Comparison of ENCODE assay signal across 8 cellular contexts in genomic region chr3:52052831-52053306, GRCh38. TPM values are rescaled to one million over a fixed set of nuclear protein-coding genes. Genes with fewer than 3 reads are reported as not detected.
DNase-seq lines count a peak whose midpoint lies in the region; ATAC-seq, FAIRE-seq and TF ChIP-seq lines count a peak whose summit lies in the region.
"Had no signal": no experiment of that assay in that cellular context is flagged by ENCODE, and none has a peak within 500 bp of the region (broad histone marks: within the 10 kb centered on the region; RNA-seq: fewer than 3 reads in every experiment).

No MANE protein-coding gene starts in this region.

- peak overlapping the region; percentile 75 for H3K27ac Mint-ChIP-seq in GM23338

- DNase-seq in GM23338 (ENCODE audit: low spot score) (peak; percentile 88), SK-MEL-5 (ENCODE audit: low read depth, low spot score) (peak; percentile 85), K562 (ENCODE audit: extremely low read depth in 1 of 4, low spot score in 3 of 4) (peak; percentile 45 to 79 (median 58)), sigmoid colon (peak; percentile 94), NCI-H446 (lab: John Stamatoyannopoulos, UW) (no peak)

- H3K4me1 ChIP-seq in GM23338 (ENCODE audit: insufficient read depth), result peaks cover 16% of the 10 kb centered on the region
- peaks cover 19 to 55% of the 10 kb centered on the region in 2 experiments; a peak in 4 of 5 replicates for H3K4me1 ChIP-seq in K562 (replicated peaks in 1 of 2; ENCODE audit: control insufficient read depth in 2 of 2, insufficient read depth in 2 of 2, low read length in 2 of 2)
- H3K4me1 ChIP-seq in iPS-15b (ENCODE audit: control insufficient read depth, insufficient read depth, low read length), result peaks cover 9% of the 10 kb centered on the region
- peaks cover 0 to 50% (median 46%) of the 10 kb centered on the region in 4 donors for H3K4me1 ChIP-seq in sigmoid colon

- CTCF ChIA-PET in K562 (lab: Yijun Ruan, JAX; ENCODE audit: low intra/inter-chr PET ratio), result interaction anchor here (0.6 to 2.9 kb wide), 3 partner anchors 50 to 71 kb away, joined by 3 to 7 read pairs (median 4); no protein-coding TSS in a partner anchor

- 0 out of 2 replicates have a peak, but pooled peaks cover 10% of the 10 kb centered on the region for H3F3A ChIP-seq in GM23338 (replicated peaks; ENCODE audit: low read depth)

- peak; percentile 30 for ATAC-seq in GM23338
- ATAC-seq in K562, result peak; percentile 63
- no peak for ATAC-seq in HG03354 (IDR thresholded peaks at IDR 0.05; ENCODE audit: poor library complexity, severe bottlenecking, unreplicated experiment)

- POLR2A ChIA-PET in K562 (lab: Yijun Ruan, JAX), result interaction anchor here (0.6 to 1.7 kb wide), 12 partner anchors 9 to 1401 kb away, joined by 3 to 8 read pairs (median 4); partner anchors contain the start of genes POC1A and RPL29

- no TSS peak for BruUV-seq in K562 (replicated peaks; lab: Mats Ljungman, UMichigan)

- H3K36me3 ChIP-seq in GM23338 (ENCODE audit: insufficient read depth), result no peaks in the 10 kb centered on the region
- peaks cover 55% of the 10 kb centered on the region; the same call in 2 of the 3 replicates for H3K36me3 ChIP-seq in K562 (ENCODE audit: control insufficient read depth, insufficient read depth, low read length)
- H3K36me3 ChIP-seq in iPS-15b (ENCODE audit: control insufficient read depth, insufficient read depth, low read length), result peaks cover 48% of the 10 kb centered on the region
- H3K36me3 ChIP-seq in sigmoid colon, result peaks cover 7 to 45% (median 23%) of the 10 kb centered on the region in 4 donors

- H3K9me3 ChIP-seq in K562 (replicated peaks; ENCODE audit: control insufficient read depth, insufficient read depth, low read depth, low read length), result no peaks in the 10 kb centered on the region
- H3K9me3 ChIP-seq in iPS-15b (ENCODE audit: control insufficient read depth, insufficient read depth, low read length), result no peaks in the 10 kb centered on the region
- no peaks in the 10 kb centered on the region for H3K9me3 ChIP-seq in sigmoid colon

- H3K4me2 ChIP-seq in GM23338 (peak overlapping the region; percentile 60; the same call in 1 of the 2 replicates), K562 (ENCODE audit: insufficient read depth, low read length) (peak overlapping the region; percentile 67)

- H3K4me1 Mint-ChIP-seq in GM23338, result peaks cover 24% of the 10 kb centered on the region

- TF ChIP-seq POLR2A in K562 (conservative IDR thresholded peaks at IDR 0.05) (no peak), sigmoid colon (IDR thresholded peaks at IDR 0.05) (no peak)

- H3K79me2 ChIP-seq in GM23338 (replicated peaks; ENCODE audit: insufficient read depth), result peaks cover 11% of the 10 kb centered on the region
- peaks cover 44% of the 10 kb centered on the region for H3K79me2 ChIP-seq in K562 (ENCODE audit: control insufficient read depth, insufficient read depth, low read length)

- TF ChIP-seq EP300 in K562 (IDR thresholded peaks at IDR 0.05; ENCODE audit: low read length) (no peak), sigmoid colon (IDR thresholded peaks at IDR 0.05) (no peak)

- H3K27me3 ChIP-seq in GM23338 (ENCODE audit: insufficient read depth) (peaks cover 6% of the 10 kb centered on the region; the same call in 1 of the 2 replicates), K562 (ENCODE audit: control insufficient read depth in 2 of 2, insufficient read depth in 2 of 2, low read length in 2 of 2) (no peaks in the 10 kb centered on the region), iPS-15b (ENCODE audit: control insufficient read depth, insufficient read depth, low read length) (peaks cover 2% of the 10 kb centered on the region), sigmoid colon (no peaks in the 10 kb centered on the region)

- peak overlapping the region; percentile 85 for H3K27ac ChIP-seq in GM23338 (ENCODE audit: low read depth)
- H3K27ac ChIP-seq in K562 (ENCODE audit: extremely low read depth, low read depth, low read length), result peak overlapping the region; percentile 59; the same call in 2 of the 3 replicates
- peak overlapping the region; percentile 68 to 94 (median 84) for H3K27ac ChIP-seq in sigmoid colon

- H4K20me1 ChIP-seq in GM23338 (replicated peaks; ENCODE audit: insufficient read depth) (no peaks in the 10 kb centered on the region), K562 (replicated peaks; ENCODE audit: control insufficient read depth, insufficient read depth, low read length) (peaks cover 6% of the 10 kb centered on the region; the same call in 1 of the 2 replicates)

- peak; percentile 43 to 65 for TF ChIP-seq RAD21 in K562 (CRISPR knock-in tag; conservative IDR thresholded peaks at IDR 0.05 in 1 of 2, IDR thresholded peaks at IDR 0.05 in 1 of 2)

- in situ Hi-C loops in SK-MEL-5 (cut with HindIII; ENCODE audit: low pct_unique_long_range_greater_than_20kb, low sequenced_read_pairs), result no loop called here
- in situ Hi-C loops in K562 (cut with MboI), result no loop called here

- peak overlapping the region; percentile 33; the same call in 1 of the 3 replicates for H3K4me3 Mint-ChIP-seq in GM23338

- intact Hi-C loops in K562 (cut with micrococcal nuclease) (loop anchor here (1.0 to 5.0 kb wide), 3 partner anchors 51 to 91 kb away; no protein-coding TSS in a partner anchor), sigmoid colon (cut with DNase I) (no loop called here)

- no peaks in the 10 kb centered on the region for H3K9me1 ChIP-seq in K562 (ENCODE audit: control insufficient read depth, insufficient read depth, low read length)

- peak; percentile 63 for FAIRE-seq in K562 (lab: Jason Lieb, UNC)
- FAIRE-seq: colon had no signal

- no peaks in the 10 kb centered on the region for H3K9me3 Mint-ChIP-seq in GM23338

- peaks cover 34% of the 10 kb centered on the region for H3K36me3 Mint-ChIP-seq in GM23338 (ENCODE audit: low read depth)

- H3K27me3 Mint-ChIP-seq in GM23338 (ENCODE audit: insufficient read depth, low read depth, poor library complexity), result peaks cover 5% of the 10 kb centered on the region

- H3K4me3 ChIP-seq in GM23338 (no peak overlapping the region), K562 (peak overlapping the region; percentile 9), iPS-15b (ENCODE audit: low read depth, low read length) (no peak overlapping the region), sigmoid colon (peak overlapping the region in 2 of 4 donors; percentile 11 to 21)

- 19% methylated on average over 10 of the region's 10 CpGs for WGBS in K562 (ENCODE audit: insufficient coverage, low coverage, missing lambda C conversion rate)
- WGBS in sigmoid colon, 2 donors, result 16 to 29% methylated on average over 10 of the region's 10 CpGs

- H2AFZ ChIP-seq in GM23338 (no peak overlapping the region), K562 (ENCODE audit: low read depth, low read length) (0 out of 2 replicates have a peak overlapping the region, but pooled peaks have one; percentile 4)

- no peaks in the 10 kb centered on the region for H3K9me2 ChIP-seq in GM23338 (ENCODE audit: insufficient read depth)

- peak overlapping the region; percentile 54 to 88 for H3K9ac ChIP-seq in K562 (ENCODE audit: insufficient read depth in 1 of 2, low read depth in 2 of 2, low read length in 2 of 2)
- H3K9ac ChIP-seq in iPS-15b (ENCODE audit: low read depth, low read length), result peak overlapping the region; percentile 16

- TF ChIP-seq CTCF in GM23338 (conservative IDR thresholded peaks at IDR 0.05; ENCODE audit: low read depth in 2 of 2), result peak; percentile 31 to 63
- TF ChIP-seq CTCF in K562 (IDR thresholded peaks at IDR 0.05 in 2 of 3, conservative IDR thresholded peaks at IDR 0.05 in 1 of 3; ENCODE audit: insufficient read depth in 2 of 3, low read depth in 1 of 3, low read length in 3 of 3), result peak; percentile 48 to 62 (median 59); a peak in 4 of 6 replicates
- TF ChIP-seq CTCF in sigmoid colon (IDR thresholded peaks at IDR 0.05), result peak in 1 of 4 experiments; percentile 18

RNA-seq across cellular contexts. Expression of gene DUSP7, which starts 3.5 kb away (rescaled TPM):
- total RNA-seq in GM23338 (2014; rRNA removed; shearing (Covaris generic)), result 14.7 and 15.8 TPM in 2 replicates
- polyA plus RNA-seq in GM23338 (2016; fragmentation: Nextera tagmentation; extraction: Ambion mirVana) (5.6 and 5.9 TPM in 2 replicates), K562 (2011; rRNA removed) (8.4 and 13.8 TPM in 2 replicates), K562 (2014; fragmentation: Illumina TruSeq; extraction: Trizol) (11.0 and 11.3 TPM in 2 replicates), K562 (2014; fragmentation: Nextera tagmentation; extraction: Ambion mirVana) (under 1 TPM; 0.45 to 0.58 TPM), K562 (2014; rRNA removed) (11.8 and 12.6 TPM in 2 replicates), sigmoid colon (1 to 10 TPM; 3.0 to 7.6 (median 4.2) TPM)
- total RNA-seq in SK-MEL-5 (2014; rRNA removed; shearing (Covaris generic)), result 11.9 and 12.6 TPM in 2 replicates
- polyA plus RNA-seq in SK-MEL-5 (2015; cell fraction: cytosol; rRNA removed), result 23.2 and 29.6 TPM in 2 replicates
- 11.9 and 12.2 TPM in 2 replicates for polyA plus RNA-seq in SK-MEL-5 (2015; cell fraction: nucleus; rRNA removed)
- total RNA-seq in K562 (2011; cell fraction: chromatin; rRNA removed; ENCODE audit: low replicate concordance), result 8.6 and 27.9 TPM in 2 replicates
- total RNA-seq in K562 (2011; cell fraction: nucleolus; rRNA removed), result 22.9 and 25.2 TPM in 2 replicates
- total RNA-seq in K562 (2011; cell fraction: nucleoplasm; rRNA removed), result 15.6 and 17.5 TPM in 2 replicates
- total RNA-seq in K562 (2014; rRNA removed) (8.2 and 13.0 TPM in 2 replicates), K562 (2014; rRNA removed; fragmentation: Illumina TruSeq; extraction: Trizol) (3.0 and 3.6 TPM in 2 replicates), K562 (2015; rRNA removed; fragmentation: Illumina TruSeq; extraction: Trizol) (7.6 and 8.5 TPM in 2 replicates), K562 (2021) (15.8 and 16.6 TPM in 2 replicates), sigmoid colon (1 to 10 TPM; 6.3 to 7.5 (median 7.0) TPM)
- 18.8 and 26.6 TPM in 2 replicates for polyA plus RNA-seq in K562 (2011; cell fraction: cytosol; rRNA removed)
- polyA plus RNA-seq in K562 (2011; cell fraction: nucleus; rRNA removed), result 20.3 and 23.2 TPM in 2 replicates
- 5.7 and 8.1 TPM in 2 replicates for polyA plus RNA-seq in K562 (2012)
- polyA minus RNA-seq in K562 (2011; rRNA and poly(A)+ RNA removed), result 12.8 and 20.2 TPM in 2 replicates
- 15.9 and 16.3 TPM in 2 replicates for polyA minus RNA-seq in K562 (2011; cell fraction: cytosol; rRNA and poly(A)+ RNA removed)
- polyA minus RNA-seq in K562 (2011; cell fraction: nucleus; rRNA and poly(A)+ RNA removed), result 17.9 and 25.9 TPM in 2 replicates

RNA-seq across cellular contexts. Expression of gene RPL29, which starts 57.2 kb away (rescaled TPM):
- 1,341 and 1,471 TPM in 2 replicates for total RNA-seq in GM23338 (2014; rRNA removed; shearing (Covaris generic))
- polyA plus RNA-seq in GM23338 (2016; fragmentation: Nextera tagmentation; extraction: Ambion mirVana) (1,864 and 1,983 TPM in 2 replicates), K562 (2011; rRNA removed) (1,156 and 1,373 TPM in 2 replicates), K562 (2014; fragmentation: Illumina TruSeq; extraction: Trizol) (1,281 and 1,602 TPM in 2 replicates), K562 (2014; fragmentation: Nextera tagmentation; extraction: Ambion mirVana) (100 to 1,000 TPM; 568 to 871 TPM), K562 (2014; rRNA removed) (1,326 and 1,475 TPM in 2 replicates), sigmoid colon (1,000 to 10,000 TPM; 1,880 to 2,993 (median 2,094) TPM)
- total RNA-seq in SK-MEL-5 (2014; rRNA removed; shearing (Covaris generic)), result 2,678 and 2,698 TPM in 2 replicates
- polyA plus RNA-seq in SK-MEL-5 (2015; cell fraction: cytosol; rRNA removed), result 1,624 and 1,821 TPM in 2 replicates
- polyA plus RNA-seq in SK-MEL-5 (2015; cell fraction: nucleus; rRNA removed), result 608 and 662 TPM in 2 replicates
- 184 and 350 TPM in 2 replicates for total RNA-seq in K562 (2011; cell fraction: chromatin; rRNA removed; ENCODE audit: low replicate concordance)
- 475 and 490 TPM in 2 replicates for total RNA-seq in K562 (2011; cell fraction: nucleolus; rRNA removed)
- 538 and 894 TPM in 2 replicates for total RNA-seq in K562 (2011; cell fraction: nucleoplasm; rRNA removed)
- total RNA-seq in K562 (2014; rRNA removed) (1,104 and 1,143 TPM in 2 replicates), K562 (2014; rRNA removed; fragmentation: Illumina TruSeq; extraction: Trizol) (811 and 895 TPM in 2 replicates), K562 (2015; rRNA removed; fragmentation: Illumina TruSeq; extraction: Trizol) (1,065 and 1,147 TPM in 2 replicates), K562 (2021) (917 and 1,045 TPM in 2 replicates), sigmoid colon (1,000 to 10,000 TPM; 1,247 to 2,632 (median 2,024) TPM)
- polyA plus RNA-seq in K562 (2011; cell fraction: cytosol; rRNA removed), result 2,082 and 2,495 TPM in 2 replicates
- 709 and 859 TPM in 2 replicates for polyA plus RNA-seq in K562 (2011; cell fraction: nucleus; rRNA removed)
- polyA plus RNA-seq in K562 (2012), result 1,411 and 1,997 TPM in 2 replicates
- 954 and 1,034 TPM in 2 replicates for polyA minus RNA-seq in K562 (2011; rRNA and poly(A)+ RNA removed)
- 628 and 690 TPM in 2 replicates for polyA minus RNA-seq in K562 (2011; cell fraction: cytosol; rRNA and poly(A)+ RNA removed)
- 177 and 303 TPM in 2 replicates for polyA minus RNA-seq in K562 (2011; cell fraction: nucleus; rRNA and poly(A)+ RNA removed)

Comparison
In these comparisons a context has a peak if more than half of its experiments do, and no peak if none do; other contexts are left out.
1. DNase-seq: peak in GM23338 (single experiment), SK-MEL-5 (single experiment), K562 (4 of 4) and sigmoid colon (single experiment); none in NCI-H446 (0 of 2).
2. Peak in every context shown above with its lines, with median percentiles within 50 percentile points of each other: H3K27ac ChIP-seq.